In genomic region chr16:50642349-50642748, GRCh38 we compare ENCODE assay signal across 24 cellular contexts. TPM values are rescaled to one million over a fixed set of nuclear protein-coding genes. Genes with fewer than 3 reads are reported as not detected.
DNase-seq lines count a peak whose midpoint lies in the region; ATAC-seq and TF ChIP-seq lines count a peak whose summit lies in the region.
"Had no signal": no experiment of that assay in that cellular context is flagged by ENCODE, and none has a peak within 500 bp of the region (broad histone marks: within the 10 kb centered on the region; RNA-seq: fewer than 3 reads in every experiment).

No MANE protein-coding gene starts in this region.

- H2AFZ ChIP-seq in hepatocyte (no peak overlapping the region), GM23338 (no peak overlapping the region)

- H3K9me2 ChIP-seq in hepatocyte (replicated peaks; ENCODE audit: insufficient read depth) (no peaks in the 10 kb centered on the region), GM23338 (ENCODE audit: insufficient read depth) (no peaks in the 10 kb centered on the region)

- H3K4me3 ChIP-seq in hepatocyte = no peak overlapping the region
- no peak overlapping the region for H3K4me3 ChIP-seq in GM23338
- H3K4me3 ChIP-seq: MG63 had no signal

- peak; percentile 78 to 82 for ATAC-seq in activated naive CD4-positive, alpha-beta T cell treated with anti-CD3 and anti-CD28 coated beads, Interleukin-2, amount 50 U/mL, for 72 hours
- no peak for ATAC-seq in GM23338
- ATAC-seq: HCT116 had no signal

- peaks cover 2% of the 10 kb centered on the region for H3K4me1 Mint-ChIP-seq in activated CD4-positive, alpha-beta T cell treated with anti-CD3 and anti-CD28 coated beads, Interleukin-2, amount 10 ng/mL, durations not matched to agents 24 days and 14 days
- peaks cover 5% of the 10 kb centered on the region for H3K4me1 Mint-ChIP-seq in chondrocyte (ENCODE audit: low read depth)
- H3K4me1 Mint-ChIP-seq in GM23338 = peaks cover 16% of the 10 kb centered on the region

- H3K27ac ChIP-seq in hepatocyte (no peak overlapping the region), GM23338 (ENCODE audit: low read depth) (no peak overlapping the region)

- H3K27me3 ChIP-seq in hepatocyte = no peaks in the 10 kb centered on the region
- H3K27me3 ChIP-seq in GM23338 (ENCODE audit: insufficient read depth) = no peaks in the 10 kb centered on the region
- H3K27me3 ChIP-seq: MG63 had no signal

- no peaks in the 10 kb centered on the region for H3K36me3 Mint-ChIP-seq in activated CD4-positive, alpha-beta T cell treated with anti-CD3 and anti-CD28 coated beads, Interleukin-2, amount 10 ng/mL, durations not matched to agents 24 days and 14 days (ENCODE audit: low read depth)
- H3K36me3 Mint-ChIP-seq in activated naive CD4-positive, alpha-beta T cell treated with anti-CD3 and anti-CD28 coated beads, Interleukin-2, amount 50 U/mL, for 72 hours = no peaks in the 10 kb centered on the region
- peaks cover 1% of the 10 kb centered on the region for H3K36me3 Mint-ChIP-seq in chondrocyte (ENCODE audit: low read depth)
- no peaks in the 10 kb centered on the region; the same call in 2 of the 3 replicates for H3K36me3 Mint-ChIP-seq in GM23338 (ENCODE audit: low read depth)

- no peaks in the 10 kb centered on the region for H3K27me3 Mint-ChIP-seq in activated CD4-positive, alpha-beta T cell treated with anti-CD3 and anti-CD28 coated beads, Interleukin-2, amount 10 ng/mL, durations not matched to agents 24 days and 14 days
- H3K27me3 Mint-ChIP-seq in chondrocyte (ENCODE audit: low read depth) (peaks cover 5% of the 10 kb centered on the region), GM23338 (ENCODE audit: insufficient read depth, low read depth, poor library complexity) (peaks cover 5% of the 10 kb centered on the region)

- H3K79me2 ChIP-seq in hepatocyte (no peaks in the 10 kb centered on the region), GM23338 (replicated peaks; ENCODE audit: insufficient read depth) (no peaks in the 10 kb centered on the region)

- peak; percentile 22 for DNase-seq in activated CD4-positive, alpha-beta T cell treated with anti-CD3 and anti-CD28 coated beads for 48 hours
- no peak for DNase-seq in activated CD4-positive, alpha-beta T cell treated with anti-CD3 and anti-CD28 coated beads, Interleukin-2, amount 10 ng/mL, durations not matched to agents 24 days and 14 days
- DNase-seq in activated naive CD4-positive, alpha-beta T cell treated with anti-CD3 and anti-CD28 coated beads, Interleukin-2, amount 50 U/mL, for 72 hours (ENCODE audit: low spot score in 2 of 2) = no peak
- DNase-seq in activated naive CD4-positive, alpha-beta T cell treated with Interleukin-2 at 50 U/mL for 16 hours = no peak
- DNase-seq in hepatocyte (ENCODE audit: low spot score) (peak; percentile 33), chondrocyte (ENCODE audit: low spot score) (no peak), GM23338 (ENCODE audit: low spot score) (no peak)
- DNase-seq: Calu3, DMS79 treated with DMSO at 0.1 percent for 48 hours, GF-D8, IMR-90, KG1, MG63, NCI-H1105 treated with DMSO at 0.1 percent for 48 hours, NCI-H146, NCI-H2029, NCI-H526 treated with DMSO at 0.1 percent for 48 hours, Right ventricle myocardium superior, RPMI8226 had no signal

- H3F3A ChIP-seq in GM23338 (replicated peaks; ENCODE audit: low read depth) = no peaks in the 10 kb centered on the region

- H3K36me3 ChIP-seq in hepatocyte (replicated peaks; ENCODE audit: insufficient read depth, low read depth) = no peaks in the 10 kb centered on the region
- H3K36me3 ChIP-seq in GM23338 (ENCODE audit: insufficient read depth) = no peaks in the 10 kb centered on the region
- H3K36me3 ChIP-seq: MG63 had no signal

- intact Hi-C loops in activated CD4-positive, alpha-beta T cell treated with anti-CD3 and anti-CD28 coated beads, Interleukin-2, amount 10 ng/mL, durations not matched to agents 24 days and 14 days (cut with micrococcal nuclease) = loop anchor here (10.0 kb wide), 1 partner anchor 248 kb away; no protein-coding TSS in a partner anchor

- H3K4me2 ChIP-seq in hepatocyte (no peak overlapping the region), GM23338 (no peak overlapping the region)

- H3K4me1 ChIP-seq in hepatocyte (ENCODE audit: insufficient read depth) = peaks cover 4% of the 10 kb centered on the region
- H3K4me1 ChIP-seq in GM23338 (ENCODE audit: insufficient read depth) = peaks cover 9% of the 10 kb centered on the region; the same call in 1 of the 2 replicates

- no peaks in the 10 kb centered on the region for H3K9me3 ChIP-seq in hepatocyte (ENCODE audit: low read depth)
- H3K9me3 ChIP-seq: MG63 had no signal

- 98% methylated on average over 5 of the region's 5 CpGs for WGBS in hepatocyte (ENCODE audit: low lambda C conversion rate, missing lambda C conversion rate)

- H4K20me1 ChIP-seq in hepatocyte (ENCODE audit: insufficient read depth, poor library complexity, severe bottlenecking) = no peaks in the 10 kb centered on the region
- no peaks in the 10 kb centered on the region for H4K20me1 ChIP-seq in GM23338 (replicated peaks; ENCODE audit: insufficient read depth)

- no peaks in the 10 kb centered on the region for H3K9me3 Mint-ChIP-seq in activated CD4-positive, alpha-beta T cell treated with anti-CD3 and anti-CD28 coated beads, Interleukin-2, amount 10 ng/mL, durations not matched to agents 24 days and 14 days
- H3K9me3 Mint-ChIP-seq in activated naive CD4-positive, alpha-beta T cell treated with anti-CD3 and anti-CD28 coated beads, Interleukin-2, amount 50 U/mL, for 72 hours = no peaks in the 10 kb centered on the region
- H3K9me3 Mint-ChIP-seq in chondrocyte (ENCODE audit: low read depth) (no peaks in the 10 kb centered on the region), GM23338 (no peaks in the 10 kb centered on the region)

- TF ChIP-seq CTCF in hepatocyte (IDR thresholded peaks at IDR 0.05; ENCODE audit: poor library complexity) (no peak), chondrocyte (IDR thresholded peaks at IDR 0.05) (no peak), GM23338 (conservative IDR thresholded peaks at IDR 0.05; ENCODE audit: low read depth in 2 of 2) (no peak)

- no peak overlapping the region for H3K4me3 Mint-ChIP-seq in activated CD4-positive, alpha-beta T cell treated with anti-CD3 and anti-CD28 coated beads, Interleukin-2, amount 10 ng/mL, durations not matched to agents 24 days and 14 days
- H3K4me3 Mint-ChIP-seq in chondrocyte (ENCODE audit: unreplicated experiment) = no peak overlapping the region
- H3K4me3 Mint-ChIP-seq in GM23338 = no peak overlapping the region

- H3K27ac Mint-ChIP-seq in activated CD4-positive, alpha-beta T cell treated with anti-CD3 and anti-CD28 coated beads, Interleukin-2, amount 10 ng/mL, durations not matched to agents 24 days and 14 days = no peak overlapping the region
- H3K27ac Mint-ChIP-seq in activated naive CD4-positive, alpha-beta T cell treated with anti-CD3 and anti-CD28 coated beads, Interleukin-2, amount 50 U/mL, for 72 hours = no peak overlapping the region
- H3K27ac Mint-ChIP-seq in chondrocyte (ENCODE audit: unreplicated experiment) (no peak overlapping the region), GM23338 (no peak overlapping the region)

TF ChIP-seq in GM23338, 12 proteins besides CTCF, POLR2A, EP300 and RAD21:
- TF ChIP-seq REST (IDR thresholded peaks at IDR 0.05; ENCODE audit: unreplicated experiment) = no peak
- no peak for TF ChIP-seq STAT1 (IDR thresholded peaks at IDR 0.05; ENCODE audit: unreplicated experiment)
- no peak for TF ChIP-seq ZNF114 (CRISPR knock-in tag; IDR thresholded peaks at IDR 0.05)
- no peak for TF ChIP-seq CREB1 (CRISPR knock-in tag; IDR thresholded peaks at IDR 0.05; ENCODE audit: low read depth)

RNA-seq across cellular contexts. Expression of gene SNX20, which starts 38.8 kb away (rescaled TPM):
- total RNA-seq in activated CD4-positive, alpha-beta T cell treated with anti-CD3 and anti-CD28 coated beads, Interleukin-2, amount 10 ng/mL, durations not matched to agents 24 days and 14 days = 33.3 and 34.9 TPM in 2 replicates
- total RNA-seq in activated naive CD4-positive, alpha-beta T cell treated with anti-CD3 and anti-CD28 coated beads, Interleukin-2, amount 50 U/mL, for 72 hours = 10 to 100 TPM; 36.7 to 48.4 TPM
- total RNA-seq in hepatocyte = not detected in 2 replicates
- polyA plus RNA-seq in hepatocyte = not detected in 2 replicates
- not detected in 3 replicates for total RNA-seq in chondrocyte
- total RNA-seq in GM23338 (2014; rRNA removed; shearing (Covaris generic)) = not detected in 2 replicates
- not detected in 2 replicates for polyA plus RNA-seq in GM23338 (2016; fragmentation: Nextera tagmentation; extraction: Ambion mirVana)
- total RNA-seq: A172, Calu3, H4, IMR-90, NCI-H460 had no signal
- polyA plus RNA-seq: BJ, IMR-90 had no signal

RNA-seq across cellular contexts. Expression of gene NOD2, which starts 51.1 kb away (rescaled TPM):
- 8.3 and 9.3 TPM in 2 replicates for total RNA-seq in activated CD4-positive, alpha-beta T cell treated with anti-CD3 and anti-CD28 coated beads, Interleukin-2, amount 10 ng/mL, durations not matched to agents 24 days and 14 days
- total RNA-seq in activated naive CD4-positive, alpha-beta T cell treated with anti-CD3 and anti-CD28 coated beads, Interleukin-2, amount 50 U/mL, for 72 hours = 1 to 10 TPM in 1 of 2 donors, under 1 TPM in 1; 0.59 to 5.1 TPM
- total RNA-seq in hepatocyte (0.12 and 0.13 TPM in 2 replicates), chondrocyte (0.05 to 0.44 TPM (median 0.07 TPM) in 3 replicates)
- polyA plus RNA-seq in hepatocyte (not detected in 2 replicates), GM23338 (2016; fragmentation: Nextera tagmentation; extraction: Ambion mirVana) (0.12 and 0.27 TPM in 2 replicates)
- 0.66 and 3.3 TPM in 2 replicates for total RNA-seq in GM23338 (2014; rRNA removed; shearing (Covaris generic))
- total RNA-seq: A172, H4, IMR-90 had no signal
- polyA plus RNA-seq: BJ, IMR-90 had no signal

Comparison
In these comparisons a context has a peak if more than half of its experiments do, and no peak if none do; other contexts are left out.
1. DNase-seq: peak in activated CD4-positive, alpha-beta T cell treated with anti-CD3 and anti-CD28 coated beads for 48 hours (single experiment) and hepatocyte (single experiment); none in activated CD4-positive, alpha-beta T cell treated with anti-CD3 and anti-CD28 coated beads, Interleukin-2, amount 10 ng/mL, durations not matched to agents 24 days and 14 days (single experiment), activated naive CD4-positive, alpha-beta T cell treated with anti-CD3 and anti-CD28 coated beads, Interleukin-2, amount 50 U/mL, for 72 hours (0 of 2), activated naive CD4-positive, alpha-beta T cell treated with Interleukin-2 at 50 U/mL for 16 hours (single experiment), chondrocyte (single experiment) and GM23338 (single experiment).
2. RNA of gene SNX20, which starts 38.8 kb away (total RNA-seq): 36.7 to 48.4 TPM in activated naive CD4-positive, alpha-beta T cell treated with anti-CD3 and anti-CD28 coated beads, Interleukin-2, amount 50 U/mL, for 72 hours and 33.3 to 34.9 TPM in activated CD4-positive, alpha-beta T cell treated with anti-CD3 and anti-CD28 coated beads, Interleukin-2, amount 10 ng/mL, durations not matched to agents 24 days and 14 days; not detected in hepatocyte, not detected in chondrocyte and not detected in GM23338; every median in the first group is over 10 times any median in the second.